In the genomic region with DNA sequence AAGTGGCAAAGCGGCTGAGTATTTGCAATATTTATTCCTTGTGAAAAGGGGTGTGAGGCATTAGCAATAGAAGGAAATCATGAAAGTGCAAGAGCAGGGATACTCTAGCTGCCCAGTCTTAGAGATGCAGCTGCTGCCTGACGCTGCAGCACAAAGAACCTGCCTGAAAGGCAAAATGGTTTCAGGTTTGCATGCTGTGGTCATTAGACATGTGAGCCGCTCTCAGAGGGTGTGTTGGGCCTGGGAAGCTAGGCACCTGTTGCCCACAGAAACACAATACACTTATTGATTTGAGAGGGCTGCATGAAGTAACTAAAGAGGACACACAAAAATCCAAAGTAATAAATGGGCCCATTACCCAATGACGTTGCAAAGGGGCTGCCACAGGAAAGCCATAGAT, we compare ENCODE assay signal across 19 cellular contexts.
A peak's percentile ranks its signal among the peaks of the same experiment; 100 is the strongest.
DNase-seq lines count a peak whose midpoint lies in the region; ATAC-seq and TF ChIP-seq lines count a peak whose summit lies in the region.
"Had no signal": no experiment of that assay in that cellular context is flagged by ENCODE, and none has a peak within 500 bp of the region (broad histone marks: within the 10 kb centered on the region; RNA-seq: fewer than 3 reads in every experiment).

No MANE protein-coding gene starts in this region.

- H3K4me1 ChIP-seq in body of pancreas, result peaks cover 16% of the 10 kb centered on the region
- H3K4me1 ChIP-seq in CD8-positive, alpha-beta memory T cell (ENCODE audit: insufficient read depth, low read length), result no peaks in the 10 kb centered on the region
- H3K4me1 ChIP-seq: esophagus squamous epithelium, left ventricle myocardium inferior, uterus had no signal

- TF ChIP-seq CTCF in body of pancreas (IDR thresholded peaks at IDR 0.05) (no peak), GM20000 (IDR thresholded peaks at IDR 0.05; ENCODE audit: extremely low read depth, missing control alignments) (no peak)

- H3K9me3 Mint-ChIP-seq in CD8-positive, alpha-beta memory T cell, result no peaks in the 10 kb centered on the region
- H3K9me3 Mint-ChIP-seq: activated naive CD4-positive, alpha-beta T cell treated with anti-CD3 and anti-CD28 coated beads for 36 hours had no signal

- H3K36me3 Mint-ChIP-seq in CD8-positive, alpha-beta memory T cell, result no peaks in the 10 kb centered on the region
- H3K36me3 Mint-ChIP-seq: CD4-positive, alpha-beta memory T cell had no signal

- H3K27me3 ChIP-seq in body of pancreas, result no peaks in the 10 kb centered on the region
- H3K27me3 ChIP-seq in CD8-positive, alpha-beta memory T cell (ENCODE audit: insufficient read depth, low read length, poor library complexity, severe bottlenecking), result no peaks in the 10 kb centered on the region
- H3K27me3 ChIP-seq: esophagus squamous epithelium, right lobe of liver, uterus had no signal

- no peaks in the 10 kb centered on the region for H3K9me3 ChIP-seq in body of pancreas
- no peaks in the 10 kb centered on the region for H3K9me3 ChIP-seq in CD8-positive, alpha-beta memory T cell (ENCODE audit: low read length)
- H3K9me3 ChIP-seq: esophagus squamous epithelium, left ventricle myocardium inferior, mucosa of descending colon, right lobe of liver, uterus had no signal

- TF ChIP-seq POLR2A in body of pancreas (IDR thresholded peaks at IDR 0.05), result no peak

- ATAC-seq in HG03432 (IDR thresholded peaks at IDR 0.05; ENCODE audit: unreplicated experiment) (peak; percentile 61), body of pancreas (peak; percentile 89)
- ATAC-seq: mucosa of descending colon had no signal

- no peak overlapping the region for H3K27ac Mint-ChIP-seq in CD8-positive, alpha-beta memory T cell
- H3K27ac Mint-ChIP-seq: activated naive CD4-positive, alpha-beta T cell treated with anti-CD3 and anti-CD28 coated beads for 36 hours; CD4-positive, alpha-beta memory T cell had no signal

- H3K27me3 Mint-ChIP-seq in CD8-positive, alpha-beta memory T cell, result peaks cover 0 to 5% of the 10 kb centered on the region in 2 donors
- H3K27me3 Mint-ChIP-seq: CD4-positive, alpha-beta memory T cell had no signal

- intact Hi-C loops in body of pancreas (cut with DNase I), result no loop called here

- no peak overlapping the region for H3K4me3 ChIP-seq in body of pancreas
- no peak overlapping the region for H3K4me3 ChIP-seq in CD8-positive, alpha-beta memory T cell (ENCODE audit: low read length)
- H3K4me3 ChIP-seq: esophagus squamous epithelium, left ventricle myocardium inferior, mucosa of descending colon, right lobe of liver, uterus had no signal

- no peaks in the 10 kb centered on the region for H3K36me3 ChIP-seq in body of pancreas (replicated peaks in 1 of 2; ENCODE audit: insufficient read depth in 1 of 2, low read depth in 2 of 2)
- no peaks in the 10 kb centered on the region for H3K36me3 ChIP-seq in CD8-positive, alpha-beta memory T cell (ENCODE audit: insufficient read depth, low read length)
- H3K36me3 ChIP-seq: esophagus squamous epithelium, left ventricle myocardium inferior, right lobe of liver, uterus had no signal

- no peak overlapping the region for H3K4me3 Mint-ChIP-seq in CD8-positive, alpha-beta memory T cell
- H3K4me3 Mint-ChIP-seq: activated naive CD4-positive, alpha-beta T cell treated with anti-CD3 and anti-CD28 coated beads for 36 hours; CD4-positive, alpha-beta memory T cell had no signal

- WGBS in body of pancreas, 2 donors, result 41 to 53% methylated on average over 4 of the region's 4 CpGs

- CTCF ChIA-PET in CD8-positive, alpha-beta memory T cell (lab: Charles Lee), result no interaction called here

- no peaks in the 10 kb centered on the region for H3K4me1 Mint-ChIP-seq in CD8-positive, alpha-beta memory T cell

- peak; percentile 81 for DNase-seq in DMS153 (lab: John Stamatoyannopoulos, UW)
- DNase-seq in NCI-H2107 treated with DMSO at 0.1 percent for 48 hours (lab: John Stamatoyannopoulos, UW; ENCODE audit: unreplicated experiment), result peak; percentile 85
- peak; percentile 74 to 86 (median 78) for DNase-seq in body of pancreas
- DNase-seq in SIG-M5 treated with dmso at 0.1 percent for 504 hours (lab: John Stamatoyannopoulos, UW; ENCODE audit: unreplicated experiment), result no peak
- DNase-seq in NOMO-1 treated with DMSO at 0.1 percent for 48 hours (lab: John Stamatoyannopoulos, UW; ENCODE audit: unreplicated experiment), result no peak
- no peak for DNase-seq in GM20000 (ENCODE audit: low spot score)
- DNase-seq in CD8-positive, alpha-beta memory T cell, result no peak
- DNase-seq: activated CD4-positive, alpha-beta T cell treated with anti-CD3 and anti-CD28 coated beads, Interleukin-2, amount 50 U/mL, for 48 hours; activated naive CD4-positive, alpha-beta T cell treated with anti-CD3 and anti-CD28 coated beads for 36 hours; CD4-positive, alpha-beta memory T cell; esophagus squamous epithelium; left ventricle myocardium inferior; mucosa of descending colon; NCI-H2171; right lobe of liver; SIG-M5; T-helper 2 cell; uterus had no signal

- POLR2A ChIA-PET in CD8-positive, alpha-beta memory T cell (lab: Charles Lee), result no interaction called here

- peak overlapping the region; percentile 27 to 65 (median 45) for H3K27ac ChIP-seq in body of pancreas
- H3K27ac ChIP-seq in CD8-positive, alpha-beta memory T cell (ENCODE audit: low read depth, low read length), result no peak overlapping the region
- H3K27ac ChIP-seq: esophagus squamous epithelium, left ventricle myocardium inferior, right lobe of liver, uterus had no signal

Comparison
In these comparisons a context has a peak if more than half of its experiments do, and no peak if none do; other contexts are left out.
1. DNase-seq: peak in DMS153 (single experiment), NCI-H2107 treated with DMSO at 0.1 percent for 48 hours (single experiment) and body of pancreas (4 of 4); none in SIG-M5 treated with dmso at 0.1 percent for 504 hours (single experiment), NOMO-1 treated with DMSO at 0.1 percent for 48 hours (single experiment), GM20000 (single experiment) and CD8-positive, alpha-beta memory T cell (0 of 5).